ENCODE assay signal across 1 cellular context in the genomic region with DNA sequence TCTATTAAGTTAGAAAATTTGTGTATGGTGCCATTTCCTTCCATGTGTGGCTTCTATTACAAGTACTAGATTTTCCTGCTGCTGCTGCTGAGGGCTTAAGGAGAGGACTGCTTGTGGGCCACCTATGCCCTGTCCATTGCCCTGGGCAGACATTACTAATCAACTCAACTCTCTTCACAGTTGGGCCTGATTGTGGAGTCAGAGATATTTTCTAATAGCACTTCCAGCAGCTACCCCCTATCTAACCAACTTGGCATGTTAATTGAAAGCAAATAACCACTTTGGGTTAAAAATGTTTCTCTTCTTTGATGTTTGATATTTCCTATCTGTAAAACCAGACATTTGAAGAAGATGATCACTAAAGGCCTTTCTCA.
TF ChIP-seq lines count a peak whose summit lies in the region.

No MANE protein-coding gene starts in this region.

TF ChIP-seq in K562, 482 proteins besides CTCF, POLR2A, EP300 and RAD21 (continued from another document and continues in another):
- no peak for TF ChIP-seq RBM15 (IDR thresholded peaks at IDR 0.05; ENCODE audit: insufficient read depth, low read length)
- TF ChIP-seq FOXA1 (IDR thresholded peaks at IDR 0.05; ENCODE audit: borderline replicate concordance) = no peak
- no peak for TF ChIP-seq MCM5 (IDR thresholded peaks at IDR 0.05; ENCODE audit: low read depth)
- TF ChIP-seq ZNF76 (CRISPR knock-in tag; IDR thresholded peaks at IDR 0.05; ENCODE audit: borderline replicate concordance) = 0 out of 2 replicates have a peak, but pooled peaks have one; percentile 10
- TF ChIP-seq MBD2 (IDR thresholded peaks at IDR 0.05; ENCODE audit: borderline replicate concordance, low read depth) = no peak
- TF ChIP-seq, protein P1, sequence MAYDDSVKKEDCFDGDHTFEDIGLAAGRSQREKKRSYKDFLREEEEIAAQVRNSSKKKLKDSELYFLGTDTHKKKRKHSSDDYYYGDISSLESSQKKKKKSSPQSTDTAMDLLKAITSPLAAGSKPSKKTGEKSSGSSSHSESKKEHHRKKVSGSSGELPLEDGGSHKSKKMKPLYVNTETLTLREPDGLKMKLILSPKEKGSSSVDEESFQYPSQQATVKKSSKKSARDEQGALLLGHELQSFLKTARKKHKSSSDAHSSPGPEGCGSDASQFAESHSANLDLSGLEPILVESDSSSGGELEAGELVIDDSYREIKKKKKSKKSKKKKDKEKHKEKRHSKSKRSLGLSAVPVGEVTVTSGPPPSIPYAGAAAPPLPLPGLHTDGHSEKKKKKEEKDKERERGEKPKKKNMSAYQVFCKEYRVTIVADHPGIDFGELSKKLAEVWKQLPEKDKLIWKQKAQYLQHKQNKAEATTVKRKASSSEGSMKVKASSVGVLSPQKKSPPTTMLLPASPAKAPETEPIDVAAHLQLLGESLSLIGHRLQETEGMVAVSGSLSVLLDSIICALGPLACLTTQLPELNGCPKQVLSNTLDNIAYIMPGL (CRISPR knock-in tag; IDR thresholded peaks at IDR 0.05) = no peak
- no peak for TF ChIP-seq ZNF134 (CRISPR knock-in tag; conservative IDR thresholded peaks at IDR 0.05)
- TF ChIP-seq ZNF143 (CRISPR knock-in tag; IDR thresholded peaks at IDR 0.05) = no peak
- no peak for TF ChIP-seq TBL1XR1 (IDR thresholded peaks at IDR 0.05; ENCODE audit: low read length in 2 of 2)
- TF ChIP-seq, protein P2, sequence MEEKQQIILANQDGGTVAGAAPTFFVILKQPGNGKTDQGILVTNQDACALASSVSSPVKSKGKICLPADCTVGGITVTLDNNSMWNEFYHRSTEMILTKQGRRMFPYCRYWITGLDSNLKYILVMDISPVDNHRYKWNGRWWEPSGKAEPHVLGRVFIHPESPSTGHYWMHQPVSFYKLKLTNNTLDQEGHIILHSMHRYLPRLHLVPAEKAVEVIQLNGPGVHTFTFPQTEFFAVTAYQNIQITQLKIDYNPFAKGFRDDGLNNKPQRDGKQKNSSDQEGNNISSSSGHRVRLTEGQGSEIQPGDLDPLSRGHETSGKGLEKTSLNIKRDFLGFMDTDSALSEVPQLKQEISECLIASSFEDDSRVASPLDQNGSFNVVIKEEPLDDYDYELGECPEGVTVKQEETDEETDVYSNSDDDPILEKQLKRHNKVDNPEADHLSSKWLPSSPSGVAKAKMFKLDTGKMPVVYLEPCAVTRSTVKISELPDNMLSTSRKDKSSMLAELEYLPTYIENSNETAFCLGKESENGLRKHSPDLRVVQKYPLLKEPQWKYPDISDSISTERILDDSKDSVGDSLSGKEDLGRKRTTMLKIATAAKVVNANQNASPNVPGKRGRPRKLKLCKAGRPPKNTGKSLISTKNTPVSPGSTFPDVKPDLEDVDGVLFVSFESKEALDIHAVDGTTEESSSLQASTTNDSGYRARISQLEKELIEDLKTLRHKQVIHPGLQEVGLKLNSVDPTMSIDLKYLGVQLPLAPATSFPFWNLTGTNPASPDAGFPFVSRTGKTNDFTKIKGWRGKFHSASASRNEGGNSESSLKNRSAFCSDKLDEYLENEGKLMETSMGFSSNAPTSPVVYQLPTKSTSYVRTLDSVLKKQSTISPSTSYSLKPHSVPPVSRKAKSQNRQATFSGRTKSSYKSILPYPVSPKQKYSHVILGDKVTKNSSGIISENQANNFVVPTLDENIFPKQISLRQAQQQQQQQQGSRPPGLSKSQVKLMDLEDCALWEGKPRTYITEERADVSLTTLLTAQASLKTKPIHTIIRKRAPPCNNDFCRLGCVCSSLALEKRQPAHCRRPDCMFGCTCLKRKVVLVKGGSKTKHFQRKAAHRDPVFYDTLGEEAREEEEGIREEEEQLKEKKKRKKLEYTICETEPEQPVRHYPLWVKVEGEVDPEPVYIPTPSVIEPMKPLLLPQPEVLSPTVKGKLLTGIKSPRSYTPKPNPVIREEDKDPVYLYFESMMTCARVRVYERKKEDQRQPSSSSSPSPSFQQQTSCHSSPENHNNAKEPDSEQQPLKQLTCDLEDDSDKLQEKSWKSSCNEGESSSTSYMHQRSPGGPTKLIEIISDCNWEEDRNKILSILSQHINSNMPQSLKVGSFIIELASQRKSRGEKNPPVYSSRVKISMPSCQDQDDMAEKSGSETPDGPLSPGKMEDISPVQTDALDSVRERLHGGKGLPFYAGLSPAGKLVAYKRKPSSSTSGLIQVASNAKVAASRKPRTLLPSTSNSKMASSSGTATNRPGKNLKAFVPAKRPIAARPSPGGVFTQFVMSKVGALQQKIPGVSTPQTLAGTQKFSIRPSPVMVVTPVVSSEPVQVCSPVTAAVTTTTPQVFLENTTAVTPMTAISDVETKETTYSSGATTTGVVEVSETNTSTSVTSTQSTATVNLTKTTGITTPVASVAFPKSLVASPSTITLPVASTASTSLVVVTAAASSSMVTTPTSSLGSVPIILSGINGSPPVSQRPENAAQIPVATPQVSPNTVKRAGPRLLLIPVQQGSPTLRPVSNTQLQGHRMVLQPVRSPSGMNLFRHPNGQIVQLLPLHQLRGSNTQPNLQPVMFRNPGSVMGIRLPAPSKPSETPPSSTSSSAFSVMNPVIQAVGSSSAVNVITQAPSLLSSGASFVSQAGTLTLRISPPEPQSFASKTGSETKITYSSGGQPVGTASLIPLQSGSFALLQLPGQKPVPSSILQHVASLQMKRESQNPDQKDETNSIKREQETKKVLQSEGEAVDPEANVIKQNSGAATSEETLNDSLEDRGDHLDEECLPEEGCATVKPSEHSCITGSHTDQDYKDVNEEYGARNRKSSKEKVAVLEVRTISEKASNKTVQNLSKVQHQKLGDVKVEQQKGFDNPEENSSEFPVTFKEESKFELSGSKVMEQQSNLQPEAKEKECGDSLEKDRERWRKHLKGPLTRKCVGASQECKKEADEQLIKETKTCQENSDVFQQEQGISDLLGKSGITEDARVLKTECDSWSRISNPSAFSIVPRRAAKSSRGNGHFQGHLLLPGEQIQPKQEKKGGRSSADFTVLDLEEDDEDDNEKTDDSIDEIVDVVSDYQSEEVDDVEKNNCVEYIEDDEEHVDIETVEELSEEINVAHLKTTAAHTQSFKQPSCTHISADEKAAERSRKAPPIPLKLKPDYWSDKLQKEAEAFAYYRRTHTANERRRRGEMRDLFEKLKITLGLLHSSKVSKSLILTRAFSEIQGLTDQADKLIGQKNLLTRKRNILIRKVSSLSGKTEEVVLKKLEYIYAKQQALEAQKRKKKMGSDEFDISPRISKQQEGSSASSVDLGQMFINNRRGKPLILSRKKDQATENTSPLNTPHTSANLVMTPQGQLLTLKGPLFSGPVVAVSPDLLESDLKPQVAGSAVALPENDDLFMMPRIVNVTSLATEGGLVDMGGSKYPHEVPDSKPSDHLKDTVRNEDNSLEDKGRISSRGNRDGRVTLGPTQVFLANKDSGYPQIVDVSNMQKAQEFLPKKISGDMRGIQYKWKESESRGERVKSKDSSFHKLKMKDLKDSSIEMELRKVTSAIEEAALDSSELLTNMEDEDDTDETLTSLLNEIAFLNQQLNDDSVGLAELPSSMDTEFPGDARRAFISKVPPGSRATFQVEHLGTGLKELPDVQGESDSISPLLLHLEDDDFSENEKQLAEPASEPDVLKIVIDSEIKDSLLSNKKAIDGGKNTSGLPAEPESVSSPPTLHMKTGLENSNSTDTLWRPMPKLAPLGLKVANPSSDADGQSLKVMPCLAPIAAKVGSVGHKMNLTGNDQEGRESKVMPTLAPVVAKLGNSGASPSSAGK (IDR thresholded peaks at IDR 0.05) = no peak
- TF ChIP-seq, protein P3, sequence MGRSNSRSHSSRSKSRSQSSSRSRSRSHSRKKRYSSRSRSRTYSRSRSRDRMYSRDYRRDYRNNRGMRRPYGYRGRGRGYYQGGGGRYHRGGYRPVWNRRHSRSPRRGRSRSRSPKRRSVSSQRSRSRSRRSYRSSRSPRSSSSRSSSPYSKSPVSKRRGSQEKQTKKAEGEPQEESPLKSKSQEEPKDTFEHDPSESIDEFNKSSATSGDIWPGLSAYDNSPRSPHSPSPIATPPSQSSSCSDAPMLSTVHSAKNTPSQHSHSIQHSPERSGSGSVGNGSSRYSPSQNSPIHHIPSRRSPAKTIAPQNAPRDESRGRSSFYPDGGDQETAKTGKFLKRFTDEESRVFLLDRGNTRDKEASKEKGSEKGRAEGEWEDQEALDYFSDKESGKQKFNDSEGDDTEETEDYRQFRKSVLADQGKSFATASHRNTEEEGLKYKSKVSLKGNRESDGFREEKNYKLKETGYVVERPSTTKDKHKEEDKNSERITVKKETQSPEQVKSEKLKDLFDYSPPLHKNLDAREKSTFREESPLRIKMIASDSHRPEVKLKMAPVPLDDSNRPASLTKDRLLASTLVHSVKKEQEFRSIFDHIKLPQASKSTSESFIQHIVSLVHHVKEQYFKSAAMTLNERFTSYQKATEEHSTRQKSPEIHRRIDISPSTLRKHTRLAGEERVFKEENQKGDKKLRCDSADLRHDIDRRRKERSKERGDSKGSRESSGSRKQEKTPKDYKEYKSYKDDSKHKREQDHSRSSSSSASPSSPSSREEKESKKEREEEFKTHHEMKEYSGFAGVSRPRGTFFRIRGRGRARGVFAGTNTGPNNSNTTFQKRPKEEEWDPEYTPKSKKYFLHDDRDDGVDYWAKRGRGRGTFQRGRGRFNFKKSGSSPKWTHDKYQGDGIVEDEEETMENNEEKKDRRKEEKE (IDR thresholded peaks at IDR 0.05; ENCODE audit: borderline replicate concordance in 1 of 2, control insufficient read depth in 1 of 2, low read depth in 2 of 2, low read length in 1 of 2) = no peak
- TF ChIP-seq, protein P4, sequence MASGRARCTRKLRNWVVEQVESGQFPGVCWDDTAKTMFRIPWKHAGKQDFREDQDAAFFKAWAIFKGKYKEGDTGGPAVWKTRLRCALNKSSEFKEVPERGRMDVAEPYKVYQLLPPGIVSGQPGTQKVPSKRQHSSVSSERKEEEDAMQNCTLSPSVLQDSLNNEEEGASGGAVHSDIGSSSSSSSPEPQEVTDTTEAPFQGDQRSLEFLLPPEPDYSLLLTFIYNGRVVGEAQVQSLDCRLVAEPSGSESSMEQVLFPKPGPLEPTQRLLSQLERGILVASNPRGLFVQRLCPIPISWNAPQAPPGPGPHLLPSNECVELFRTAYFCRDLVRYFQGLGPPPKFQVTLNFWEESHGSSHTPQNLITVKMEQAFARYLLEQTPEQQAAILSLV (tag; IDR thresholded peaks at IDR 0.05) = no peak
- TF ChIP-seq TRIM24 (IDR thresholded peaks at IDR 0.05) = no peak
- no peak for TF ChIP-seq TFAM (CRISPR knock-in tag; conservative IDR thresholded peaks at IDR 0.05)
- TF ChIP-seq NFXL1 (CRISPR knock-in tag; IDR thresholded peaks at IDR 0.05) = no peak
- no peak for TF ChIP-seq CHD1 (IDR thresholded peaks at IDR 0.05; ENCODE audit: low read length)
- no peak for TF ChIP-seq ATF1 (CRISPR knock-in tag; IDR thresholded peaks at IDR 0.05)
- no peak for TF ChIP-seq ATF1 (tag; IDR thresholded peaks at IDR 0.05)
- 0 out of 2 replicates have a peak, but pooled peaks have one; percentile 17 for TF ChIP-seq CREB1 (IDR thresholded peaks at IDR 0.05)
- no peak for TF ChIP-seq CREB1 (CRISPR knock-in tag; IDR thresholded peaks at IDR 0.05)
- no peak for TF ChIP-seq PHF20 (IDR thresholded peaks at IDR 0.05; ENCODE audit: partially characterized antibody)
- TF ChIP-seq ELF4 (CRISPR knock-in tag; IDR thresholded peaks at IDR 0.05) = no peak
- TF ChIP-seq TAL1 (IDR thresholded peaks at IDR 0.05) = 0 out of 2 replicates have a peak, but pooled peaks have one; percentile 30
- TF ChIP-seq CBX8 (IDR thresholded peaks at IDR 0.05; ENCODE audit: borderline replicate concordance, extremely low read depth, low read depth, low read length, poor library complexity, severe bottlenecking) = no peak
- TF ChIP-seq, protein P5, sequence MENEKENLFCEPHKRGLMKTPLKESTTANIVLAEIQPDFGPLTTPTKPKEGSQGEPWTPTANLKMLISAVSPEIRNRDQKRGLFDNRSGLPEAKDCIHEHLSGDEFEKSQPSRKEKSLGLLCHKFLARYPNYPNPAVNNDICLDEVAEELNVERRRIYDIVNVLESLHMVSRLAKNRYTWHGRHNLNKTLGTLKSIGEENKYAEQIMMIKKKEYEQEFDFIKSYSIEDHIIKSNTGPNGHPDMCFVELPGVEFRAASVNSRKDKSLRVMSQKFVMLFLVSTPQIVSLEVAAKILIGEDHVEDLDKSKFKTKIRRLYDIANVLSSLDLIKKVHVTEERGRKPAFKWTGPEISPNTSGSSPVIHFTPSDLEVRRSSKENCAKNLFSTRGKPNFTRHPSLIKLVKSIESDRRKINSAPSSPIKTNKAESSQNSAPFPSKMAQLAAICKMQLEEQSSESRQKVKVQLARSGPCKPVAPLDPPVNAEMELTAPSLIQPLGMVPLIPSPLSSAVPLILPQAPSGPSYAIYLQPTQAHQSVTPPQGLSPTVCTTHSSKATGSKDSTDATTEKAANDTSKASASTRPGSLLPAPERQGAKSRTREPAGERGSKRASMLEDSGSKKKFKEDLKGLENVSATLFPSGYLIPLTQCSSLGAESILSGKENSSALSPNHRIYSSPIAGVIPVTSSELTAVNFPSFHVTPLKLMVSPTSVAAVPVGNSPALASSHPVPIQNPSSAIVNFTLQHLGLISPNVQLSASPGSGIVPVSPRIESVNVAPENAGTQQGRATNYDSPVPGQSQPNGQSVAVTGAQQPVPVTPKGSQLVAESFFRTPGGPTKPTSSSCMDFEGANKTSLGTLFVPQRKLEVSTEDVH (IDR thresholded peaks at IDR 0.05; ENCODE audit: low read depth, partially characterized antibody) = no peak
- no peak for TF ChIP-seq CHCHD3 (CRISPR knock-in tag; IDR thresholded peaks at IDR 0.05)
- TF ChIP-seq, protein P6, sequence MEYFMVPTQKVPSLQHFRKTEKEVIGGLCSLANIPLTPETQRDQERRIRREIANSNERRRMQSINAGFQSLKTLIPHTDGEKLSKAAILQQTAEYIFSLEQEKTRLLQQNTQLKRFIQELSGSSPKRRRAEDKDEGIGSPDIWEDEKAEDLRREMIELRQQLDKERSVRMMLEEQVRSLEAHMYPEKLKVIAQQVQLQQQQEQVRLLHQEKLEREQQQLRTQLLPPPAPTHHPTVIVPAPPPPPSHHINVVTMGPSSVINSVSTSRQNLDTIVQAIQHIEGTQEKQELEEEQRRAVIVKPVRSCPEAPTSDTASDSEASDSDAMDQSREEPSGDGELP (CRISPR knock-in tag; IDR thresholded peaks at IDR 0.05; ENCODE audit: borderline replicate concordance) = no peak
- no peak for TF ChIP-seq ARID2 (IDR thresholded peaks at IDR 0.05)
- peak; percentile 29; the same call in 1 of the 2 replicates for TF ChIP-seq RBFOX2 (IDR thresholded peaks at IDR 0.05; ENCODE audit: low read depth, low read length)
- TF ChIP-seq, protein P7, sequence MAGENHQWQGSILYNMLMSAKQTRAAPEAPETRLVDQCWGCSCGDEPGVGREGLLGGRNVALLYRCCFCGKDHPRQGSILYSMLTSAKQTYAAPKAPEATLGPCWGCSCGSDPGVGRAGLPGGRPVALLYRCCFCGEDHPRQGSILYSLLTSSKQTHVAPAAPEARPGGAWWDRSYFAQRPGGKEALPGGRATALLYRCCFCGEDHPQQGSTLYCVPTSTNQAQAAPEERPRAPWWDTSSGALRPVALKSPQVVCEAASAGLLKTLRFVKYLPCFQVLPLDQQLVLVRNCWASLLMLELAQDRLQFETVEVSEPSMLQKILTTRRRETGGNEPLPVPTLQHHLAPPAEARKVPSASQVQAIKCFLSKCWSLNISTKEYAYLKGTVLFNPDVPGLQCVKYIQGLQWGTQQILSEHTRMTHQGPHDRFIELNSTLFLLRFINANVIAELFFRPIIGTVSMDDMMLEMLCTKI (IDR thresholded peaks at IDR 0.05; ENCODE audit: partially characterized antibody) = no peak
- TF ChIP-seq ZFP30 (CRISPR knock-in tag; IDR thresholded peaks at IDR 0.05; ENCODE audit: borderline replicate concordance) = no peak
- TF ChIP-seq E2F3 (CRISPR knock-in tag; IDR thresholded peaks at IDR 0.05) = no peak
- TF ChIP-seq, protein P8, sequence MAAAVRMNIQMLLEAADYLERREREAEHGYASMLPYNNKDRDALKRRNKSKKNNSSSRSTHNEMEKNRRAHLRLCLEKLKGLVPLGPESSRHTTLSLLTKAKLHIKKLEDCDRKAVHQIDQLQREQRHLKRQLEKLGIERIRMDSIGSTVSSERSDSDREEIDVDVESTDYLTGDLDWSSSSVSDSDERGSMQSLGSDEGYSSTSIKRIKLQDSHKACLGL (CRISPR knock-in tag; IDR thresholded peaks at IDR 0.05; ENCODE audit: borderline replicate concordance, poor library complexity, severe bottlenecking) = peak; percentile 37
- TF ChIP-seq COPS2 (conservative IDR thresholded peaks at IDR 0.05) = no peak
- TF ChIP-seq NR2C1 (IDR thresholded peaks at IDR 0.05) = no peak
- TF ChIP-seq NR2C1 (tag; IDR thresholded peaks at IDR 0.05) = no peak
- TF ChIP-seq HIVEP1 (CRISPR knock-in tag; IDR thresholded peaks at IDR 0.05) = no peak
- no peak for TF ChIP-seq ZEB2 (IDR thresholded peaks at IDR 0.05)
